ENCODE assay signal across 8 cellular contexts in genomic region chr4:56907009-56907408, GRCh38. TPM values are rescaled to one million over a fixed set of nuclear protein-coding genes. Genes with fewer than 3 reads are reported as not detected.
DNase-seq lines count a peak whose midpoint lies in the region; ATAC-seq and TF ChIP-seq lines count a peak whose summit lies in the region.

No MANE protein-coding gene starts in this region.

- H3K79me2 ChIP-seq in PC-9 (ENCODE audit: low read depth) = peaks cover 31% of the 10 kb centered on the region
- H3K79me2 ChIP-seq in neural cell (replicated peaks; ENCODE audit: insufficient read depth, low read length) = peaks cover 14% of the 10 kb centered on the region

- CTCF ChIA-PET in PC-9 (lab: Charles Lee) = interaction anchor here (0.7 kb wide), 1 partner anchor 81 kb away, joined by 5 read pairs; no protein-coding TSS in a partner anchor

- TF ChIP-seq EP300 in neural cell (conservative IDR thresholded peaks at IDR 0.05; ENCODE audit: poor library complexity, severe bottlenecking) = no peak

- H3K4me1 ChIP-seq in BLaER1 treated with 17β-estradiol and CSF1 and Interleukin-3, amounts not matched to agents 10 nM and 100 nM = peaks cover 30 to 40% (median 34%) of the 10 kb centered on the region in 10 experiments
- H3K4me1 ChIP-seq in PC-9 (replicated peaks; ENCODE audit: insufficient read depth) = peaks cover 13% of the 10 kb centered on the region

- peak overlapping the region; percentile 74 to 97 (median 90) for H3K4me3 ChIP-seq in BLaER1 treated with 17β-estradiol and CSF1 and Interleukin-3, amounts not matched to agents 10 nM and 100 nM
- H3K4me3 ChIP-seq in PC-9 (peak overlapping the region; percentile 62), dorsolateral prefrontal cortex (peak overlapping the region in 55 of 59 donors; percentile 41 to 88 (median 76)), neural cell (ENCODE audit: low read length) (peak overlapping the region; percentile 87)

- peaks cover 16 to 37% (median 23%) of the 10 kb centered on the region in 11 experiments; a peak in 20 of 22 replicates for H4K20me1 ChIP-seq in BLaER1 treated with 17β-estradiol and CSF1 and Interleukin-3, amounts not matched to agents 10 nM and 100 nM
- H4K20me1 ChIP-seq in PC-9 (ENCODE audit: insufficient read depth) (peaks cover 10% of the 10 kb centered on the region), neural cell (ENCODE audit: insufficient read depth) (no peaks in the 10 kb centered on the region)

- POLR2A ChIA-PET in PC-9 (lab: Charles Lee; ENCODE audit: unreplicated experiment) = interaction anchor here (0.5 to 0.6 kb wide), 2 partner anchors 684 to 1218 kb away, joined by 3 to 6 read pairs; no protein-coding TSS in a partner anchor

- no peak for TF ChIP-seq RAD21 in neural cell (conservative IDR thresholded peaks at IDR 0.05)

- no TSS peak for BruUV-seq in PC-9 (replicated peaks; lab: Mats Ljungman, UMichigan)

- no peaks in the 10 kb centered on the region for H3K27me3 ChIP-seq in BLaER1 treated with 17β-estradiol and CSF1 and Interleukin-3, amounts not matched to agents 10 nM and 100 nM
- H3K27me3 ChIP-seq in PC-9 (ENCODE audit: insufficient read depth, low read depth) (no peaks in the 10 kb centered on the region), dorsolateral prefrontal cortex (peaks cover 0 to 34% (median 8%) of the 10 kb centered on the region in 45 donors), neural cell (ENCODE audit: insufficient read depth, low read depth, low read length) (peaks cover 20% of the 10 kb centered on the region)

- no peaks in the 10 kb centered on the region for H3F3A ChIP-seq in PC-9 (ENCODE audit: insufficient read depth, low read depth)
- H3F3A ChIP-seq in neural cell (ENCODE audit: insufficient read depth, low read length, poor library complexity, severe bottlenecking) = peaks cover 6% of the 10 kb centered on the region

- H3K36me3 ChIP-seq in BLaER1 treated with 17β-estradiol and CSF1 and Interleukin-3, amounts not matched to agents 10 nM and 100 nM = peaks cover 10 to 15% (median 14%) of the 10 kb centered on the region in 11 experiments; a peak in 20 of 22 replicates
- no peaks in the 10 kb centered on the region for H3K36me3 ChIP-seq in PC-9 (ENCODE audit: low read depth)
- H3K36me3 ChIP-seq in neural cell (ENCODE audit: insufficient read depth, low read length) = no peaks in the 10 kb centered on the region

- H3K9me2 ChIP-seq in PC-9 (ENCODE audit: insufficient read depth) = no peaks in the 10 kb centered on the region
- no peaks in the 10 kb centered on the region for H3K9me2 ChIP-seq in neural cell (ENCODE audit: insufficient read depth, low read length)

- ATAC-seq in GM21526 (IDR thresholded peaks at IDR 0.05; ENCODE audit: low FRiP score, unreplicated experiment) (no peak), GM21515 (IDR thresholded peaks at IDR 0.05; ENCODE audit: unreplicated experiment) (no peak)

- intact Hi-C loops in PC-9 (cut with micrococcal nuclease; ENCODE audit: unreplicated experiment) = no loop called here
- intact Hi-C loops in dorsolateral prefrontal cortex (cut with DNase I) = loop anchor here (5.0 kb wide), 1 partner anchor 50 kb away; no protein-coding TSS in a partner anchor

- TF ChIP-seq CTCF in PC-9 (conservative IDR thresholded peaks at IDR 0.05) (no peak), dorsolateral prefrontal cortex (IDR thresholded peaks at IDR 0.05 in 54 of 56, conservative IDR thresholded peaks at IDR 0.05 in 2 of 56; ENCODE audit: low read depth in 1 of 56, partially characterized antibody in 56 of 56) (no peak), neural cell (IDR thresholded peaks at IDR 0.05; ENCODE audit: poor library complexity, severe bottlenecking) (no peak)

- H3K27ac ChIP-seq in BLaER1 treated with 17β-estradiol and CSF1 and Interleukin-3, amounts not matched to agents 10 nM and 100 nM = peak overlapping the region in 5 of 11 experiments; percentile 21 to 99 (median 97); a peak in 5 of 22 replicates
- H3K27ac ChIP-seq in PC-9 (no peak overlapping the region), dorsolateral prefrontal cortex (peak overlapping the region in 28 of 59 donors; percentile 2 to 90 (median 50)), neural cell (ENCODE audit: low read length) (no peak overlapping the region)

- H3K4me2 ChIP-seq in BLaER1 treated with 17β-estradiol and CSF1 and Interleukin-3, amounts not matched to agents 10 nM and 100 nM = peak overlapping the region; percentile 79 to 97 (median 87)
- H3K4me2 ChIP-seq in PC-9 = peak overlapping the region; percentile 79
- H3K4me2 ChIP-seq in neural cell (ENCODE audit: low read length) = no peak overlapping the region

- H3K9me3 ChIP-seq in BLaER1 treated with 17β-estradiol and CSF1 and Interleukin-3, amounts not matched to agents 10 nM and 100 nM (replicated peaks in 1 of 11) = no peaks in the 10 kb centered on the region
- H3K9me3 ChIP-seq in PC-9 (ENCODE audit: insufficient read depth, low read depth) (no peaks in the 10 kb centered on the region), neural cell (ENCODE audit: low read length) (no peaks in the 10 kb centered on the region)

- DNase-seq in PC-9 (peak in 1 of 2 experiments; percentile 2), dorsolateral prefrontal cortex (no peak), NCI-H526 treated with DMSO at 0.1 percent for 48 hours (lab: John Stamatoyannopoulos, UW) (no peak), cortex of kidney (lab: John Stamatoyannopoulos, UW) (no peak)

- H3K9ac ChIP-seq in BLaER1 treated with 17β-estradiol and CSF1 and Interleukin-3, amounts not matched to agents 10 nM and 100 nM = peak overlapping the region; percentile 88 to 99 (median 96); a peak in 20 of 22 replicates
- no peak overlapping the region for H3K9ac ChIP-seq in neural cell (ENCODE audit: low read length)

- H2AFZ ChIP-seq in PC-9 = peak overlapping the region; percentile 78
- H2AFZ ChIP-seq in neural cell (ENCODE audit: low read depth, low read length) = peak overlapping the region; percentile 51

TF ChIP-seq in neural cell, 6 proteins besides CTCF, POLR2A, EP300 and RAD21:
- TF ChIP-seq TAF1 (IDR thresholded peaks at IDR 0.05; ENCODE audit: low read depth) (no peak), POLR2AphosphoS5 (IDR thresholded peaks at IDR 0.05) (no peak), EZH2 (IDR thresholded peaks at IDR 0.05; ENCODE audit: borderline replicate concordance, insufficient read depth, low read length, poor library complexity, severe bottlenecking) (no peak), SMC3 (conservative IDR thresholded peaks at IDR 0.05; ENCODE audit: poor library complexity) (no peak), MXI1 (conservative IDR thresholded peaks at IDR 0.05; ENCODE audit: poor library complexity, severe bottlenecking) (no peak)
- TF ChIP-seq, protein P1, sequence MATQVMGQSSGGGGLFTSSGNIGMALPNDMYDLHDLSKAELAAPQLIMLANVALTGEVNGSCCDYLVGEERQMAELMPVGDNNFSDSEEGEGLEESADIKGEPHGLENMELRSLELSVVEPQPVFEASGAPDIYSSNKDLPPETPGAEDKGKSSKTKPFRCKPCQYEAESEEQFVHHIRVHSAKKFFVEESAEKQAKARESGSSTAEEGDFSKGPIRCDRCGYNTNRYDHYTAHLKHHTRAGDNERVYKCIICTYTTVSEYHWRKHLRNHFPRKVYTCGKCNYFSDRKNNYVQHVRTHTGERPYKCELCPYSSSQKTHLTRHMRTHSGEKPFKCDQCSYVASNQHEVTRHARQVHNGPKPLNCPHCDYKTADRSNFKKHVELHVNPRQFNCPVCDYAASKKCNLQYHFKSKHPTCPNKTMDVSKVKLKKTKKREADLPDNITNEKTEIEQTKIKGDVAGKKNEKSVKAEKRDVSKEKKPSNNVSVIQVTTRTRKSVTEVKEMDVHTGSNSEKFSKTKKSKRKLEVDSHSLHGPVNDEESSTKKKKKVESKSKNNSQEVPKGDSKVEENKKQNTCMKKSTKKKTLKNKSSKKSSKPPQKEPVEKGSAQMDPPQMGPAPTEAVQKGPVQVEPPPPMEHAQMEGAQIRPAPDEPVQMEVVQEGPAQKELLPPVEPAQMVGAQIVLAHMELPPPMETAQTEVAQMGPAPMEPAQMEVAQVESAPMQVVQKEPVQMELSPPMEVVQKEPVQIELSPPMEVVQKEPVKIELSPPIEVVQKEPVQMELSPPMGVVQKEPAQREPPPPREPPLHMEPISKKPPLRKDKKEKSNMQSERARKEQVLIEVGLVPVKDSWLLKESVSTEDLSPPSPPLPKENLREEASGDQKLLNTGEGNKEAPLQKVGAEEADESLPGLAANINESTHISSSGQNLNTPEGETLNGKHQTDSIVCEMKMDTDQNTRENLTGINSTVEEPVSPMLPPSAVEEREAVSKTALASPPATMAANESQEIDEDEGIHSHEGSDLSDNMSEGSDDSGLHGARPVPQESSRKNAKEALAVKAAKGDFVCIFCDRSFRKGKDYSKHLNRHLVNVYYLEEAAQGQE (IDR thresholded peaks at IDR 0.05; ENCODE audit: borderline replicate concordance) = no peak

RNA-seq across cellular contexts. Expression of gene REST, which starts 0.7 kb away (rescaled TPM):
- total RNA-seq in PC-9 (2021) (23.0 and 28.3 TPM in 2 replicates), dorsolateral prefrontal cortex (10 to 100 TPM in 100 of 120 experiments, 1 to 10 TPM in 20; 7.2 to 25.5 (median 13.1) TPM)
- polyA plus RNA-seq in neural cell = 2.8 and 3.2 TPM in 2 replicates
- 6.1 and 7.8 TPM in 2 replicates for polyA minus RNA-seq in neural cell
